17 cellular contexts compared by ENCODE assay signal in genomic region chr4:123339507-123340380, GRCh38. TPM values are rescaled to one million over a fixed set of nuclear protein-coding genes. Genes with fewer than 3 reads are reported as not detected.
DNase-seq lines count a peak whose midpoint lies in the region; ATAC-seq, FAIRE-seq and TF ChIP-seq lines count a peak whose summit lies in the region.
"Had no signal": no experiment of that assay in that cellular context is flagged by ENCODE, and none has a peak within 500 bp of the region (broad histone marks: within the 10 kb centered on the region; RNA-seq: fewer than 3 reads in every experiment).

No MANE protein-coding gene starts in this region.

- 78 to 91% (median 83%) methylated on average over 5 of the region's 5 CpGs for WGBS in heart left ventricle, 4 donors
- WGBS in suprapubic skin = 88% methylated on average over 5 of the region's 5 CpGs

- H3K36me3 ChIP-seq in heart left ventricle (no peaks in the 10 kb centered on the region), SJSA1 (no peaks in the 10 kb centered on the region), keratinocyte (ENCODE audit: control insufficient read depth in 2 of 2, extremely low read depth in 1 of 2, insufficient read depth in 2 of 2, low read length in 2 of 2) (no peaks in the 10 kb centered on the region), suprapubic skin (no peaks in the 10 kb centered on the region), H7 (replicated peaks; ENCODE audit: control insufficient read depth, insufficient read depth, low read length) (no peaks in the 10 kb centered on the region)

- FAIRE-seq in keratinocyte (lab: Jason Lieb, UNC) = no peak
- FAIRE-seq: A204.1 had no signal

- no peak overlapping the region for H2AFZ ChIP-seq in keratinocyte (ENCODE audit: control insufficient read depth, low read length)

- H3K27me3 ChIP-seq in heart left ventricle = no peaks in the 10 kb centered on the region
- no peaks in the 10 kb centered on the region for H3K27me3 ChIP-seq in SJSA1 (replicated peaks)
- H3K27me3 ChIP-seq in keratinocyte (ENCODE audit: control insufficient read depth, extremely low read depth, insufficient read depth, low read length) = no peaks in the 10 kb centered on the region
- no peaks in the 10 kb centered on the region for H3K27me3 ChIP-seq in suprapubic skin
- H3K27me3 ChIP-seq in H7 (ENCODE audit: control insufficient read depth, insufficient read depth, low read length) = no peaks in the 10 kb centered on the region; the same call in 1 of the 2 replicates

- peak overlapping the region; percentile 50 to 83 (median 77) for H3K27ac ChIP-seq in heart left ventricle
- H3K27ac ChIP-seq in SJSA1 = peak overlapping the region; percentile 61
- H3K27ac ChIP-seq in keratinocyte (ENCODE audit: control insufficient read depth, insufficient read depth, low read length) = peak overlapping the region; percentile 5
- H3K27ac ChIP-seq in suprapubic skin = peak overlapping the region; percentile 9

- H3K4me1 Mint-ChIP-seq in chondrocyte (ENCODE audit: low read depth) = peaks cover 13% of the 10 kb centered on the region

- H3K9me3 Mint-ChIP-seq in chondrocyte (ENCODE audit: low read depth) = peaks cover 6% of the 10 kb centered on the region
- H3K9me3 Mint-ChIP-seq: effector memory CD8-positive, alpha-beta T cell had no signal

- no peaks in the 10 kb centered on the region for H4K20me1 ChIP-seq in keratinocyte (ENCODE audit: control insufficient read depth, extremely low read depth, insufficient read depth, low read length)

- H3K27ac Mint-ChIP-seq in chondrocyte (ENCODE audit: unreplicated experiment) = no peak overlapping the region
- H3K27ac Mint-ChIP-seq: effector memory CD8-positive, alpha-beta T cell; T-helper 1 cell treated with Interleukin-12 subunit alpha and Interleukin-12 subunit beta and Interleukin-4 antibody, amounts not matched to agents 30 μg/mL and 1 μg/mL, for 36 hours had no signal

- ATAC-seq in heart left ventricle (peak in 1 of 4 donors; percentile 6), left cardiac atrium (no peak)
- ATAC-seq: activated CD4-positive, CD25-positive, alpha-beta regulatory T cell treated with anti-CD3 and anti-CD28 coated beads, Interleukin-2, amount 50 U/mL, for 24 hours; effector memory CD8-positive, alpha-beta T cell had no signal

- H3K36me3 Mint-ChIP-seq in chondrocyte (ENCODE audit: low read depth) = peaks cover 2% of the 10 kb centered on the region

- dilution Hi-C loops in keratinocyte (cut with MboI; ENCODE audit: extremely low pct_ligation_motif_present, low sequenced_read_pairs) = no loop called here

- no peak for TF ChIP-seq CTCF in heart left ventricle (IDR thresholded peaks at IDR 0.05)
- TF ChIP-seq CTCF in keratinocyte (optimal IDR thresholded peaks at IDR 0.05 in 1 of 3, IDR thresholded peaks at IDR 0.05 in 1 of 3, conservative IDR thresholded peaks at IDR 0.05 in 1 of 3; ENCODE audit: extremely low read depth in 1 of 3, insufficient read depth in 2 of 3, low read length in 3 of 3) = no peak
- no peak for TF ChIP-seq CTCF in suprapubic skin (IDR thresholded peaks at IDR 0.05)
- no peak for TF ChIP-seq CTCF in chondrocyte (IDR thresholded peaks at IDR 0.05)

- H3K9ac ChIP-seq in keratinocyte (ENCODE audit: control insufficient read depth, extremely low read depth, insufficient read depth, low read length) = no peak overlapping the region

- H3K4me1 ChIP-seq in heart left ventricle (peaks cover 0 to 39% (median 12%) of the 10 kb centered on the region in 12 donors), SJSA1 (replicated peaks) (peaks cover 15% of the 10 kb centered on the region), keratinocyte (ENCODE audit: control insufficient read depth, extremely low read depth, insufficient read depth, low read length) (peaks cover 11% of the 10 kb centered on the region), suprapubic skin (no peaks in the 10 kb centered on the region)

- intact Hi-C loops in heart left ventricle (cut with DNase I) = loop anchor here in 4 of 10 donors (5.0 to 10.0 kb wide), 5 partner anchors 58 to 95 kb away; partner anchors contain the start of gene SPRY1 (in 1 of the 4)
- intact Hi-C loops in left cardiac atrium (cut with DNase I) = loop anchor here in 1 of 2 donors (10.0 kb wide), 1 partner anchor 95 kb away; no protein-coding TSS in a partner anchor

- H3K9me1 ChIP-seq in keratinocyte (ENCODE audit: control insufficient read depth, extremely low read depth, insufficient read depth, low read length) = no peaks in the 10 kb centered on the region

- H3K9me3 ChIP-seq in heart left ventricle = peaks cover 0 to 8% (median 0%) of the 10 kb centered on the region in 12 donors
- no peaks in the 10 kb centered on the region for H3K9me3 ChIP-seq in SJSA1 (replicated peaks)
- H3K9me3 ChIP-seq in keratinocyte (ENCODE audit: control insufficient read depth, low read depth, low read length) = no peaks in the 10 kb centered on the region
- no peaks in the 10 kb centered on the region for H3K9me3 ChIP-seq in suprapubic skin

- H3K27me3 Mint-ChIP-seq in chondrocyte (ENCODE audit: low read depth) = no peaks in the 10 kb centered on the region

- no peak overlapping the region for H3K4me3 ChIP-seq in heart left ventricle
- H3K4me3 ChIP-seq in SJSA1 = no peak overlapping the region
- H3K4me3 ChIP-seq in keratinocyte (ENCODE audit: control insufficient read depth in 2 of 3, extremely low read depth in 1 of 3, insufficient read depth in 2 of 3, low read depth in 1 of 3, low read length in 3 of 3) = no peak overlapping the region
- no peak overlapping the region for H3K4me3 ChIP-seq in suprapubic skin
- H3K4me3 ChIP-seq in H7 (ENCODE audit: insufficient read depth, low read depth, low read length) = no peak overlapping the region

- H3K79me2 ChIP-seq in keratinocyte (ENCODE audit: control insufficient read depth, insufficient read depth, low read length) = no peaks in the 10 kb centered on the region

- H3K4me3 Mint-ChIP-seq in chondrocyte (ENCODE audit: unreplicated experiment) = no peak overlapping the region
- H3K4me3 Mint-ChIP-seq: effector memory CD8-positive, alpha-beta T cell; T-helper 1 cell treated with Interleukin-12 subunit alpha and Interleukin-12 subunit beta and Interleukin-4 antibody, amounts not matched to agents 30 μg/mL and 1 μg/mL, for 36 hours had no signal

- TF ChIP-seq EP300 in suprapubic skin (IDR thresholded peaks at IDR 0.05) = no peak

- peak in 1 of 5 donors; percentile 49 for DNase-seq in heart left ventricle
- no peak for DNase-seq in left cardiac atrium
- DNase-seq in SJSA1 (ENCODE audit: low read depth in 1 of 2, low spot score in 2 of 2) = no peak
- DNase-seq in keratinocyte (ENCODE audit: low read depth, low spot score) = no peak
- DNase-seq in suprapubic skin (ENCODE audit: low spot score in 2 of 2) = no peak
- no peak for DNase-seq in NCI-H1092 treated with DMSO at 0.1 percent for 48 hours (lab: John Stamatoyannopoulos, UW)
- no peak for DNase-seq in chondrocyte (ENCODE audit: low spot score)
- no peak for DNase-seq in H7
- DNase-seq: activated CD8-positive, alpha-beta memory T cell treated with anti-CD3 and anti-CD28 coated beads, Interleukin-2, amount 50 U/mL, for 48 hours; activated naive CD4-positive, alpha-beta T cell treated with Interleukin-2 at 50 U/mL for 16 hours; effector memory CD8-positive, alpha-beta T cell; GDM1; NCI-H510A; stimulated activated CD4-positive, alpha-beta T cell treated with anti-CD3 and anti-CD28 coated beads, Interleukin-4, amount 100 ng/mL, for 1 hour had no signal

- no peak overlapping the region for H3K4me2 ChIP-seq in keratinocyte (ENCODE audit: control insufficient read depth, extremely low read depth, insufficient read depth, low read depth, low read length)

- TF ChIP-seq POLR2A in heart left ventricle (IDR thresholded peaks at IDR 0.05) (no peak), suprapubic skin (IDR thresholded peaks at IDR 0.05) (no peak)

RNA-seq across cellular contexts. Expression of gene SPRY1, which starts 56.9 kb away (rescaled TPM):
- 100 to 1,000 TPM in 1 of 9 donors, 10 to 100 TPM in 8; 28.0 to 104 (median 39.1) TPM for total RNA-seq in heart left ventricle
- 10 to 100 TPM; 17.0 to 57.6 TPM for polyA plus RNA-seq in heart left ventricle
- 10 to 100 TPM; 59.6 to 89.9 TPM for total RNA-seq in left cardiac atrium
- total RNA-seq in SJSA1 (2014; rRNA removed; shearing (Covaris generic)) = 0.06 and 2.7 TPM in 2 replicates
- 1.7 to 3.6 TPM (median 3.4 TPM) in 3 replicates for polyA plus RNA-seq in keratinocyte
- 3.0 TPM for polyA plus RNA-seq in keratinocyte (2011; ENCODE audit: low read depth)
- polyA plus RNA-seq in keratinocyte (2011; cell fraction: cytosol; rRNA removed) = 1.3 and 2.2 TPM in 2 replicates
- 2.9 and 4.4 TPM in 2 replicates for polyA plus RNA-seq in keratinocyte (2011; cell fraction: nucleus; rRNA removed)
- polyA plus RNA-seq in keratinocyte (2012; ENCODE audit: low replicate concordance) = 3.4 and 4.1 TPM in 2 replicates
- polyA minus RNA-seq in keratinocyte = 1.7 to 4.4 TPM (median 4.3 TPM) in 3 replicates
- 3.5 TPM for polyA minus RNA-seq in keratinocyte (2011; cell fraction: cytosol; rRNA and poly(A)+ RNA removed)
- 1.6 and 3.1 TPM in 2 replicates for polyA minus RNA-seq in keratinocyte (2011; cell fraction: nucleus; rRNA and poly(A)+ RNA removed)
- 100 to 1,000 TPM; 113 to 381 (median 206) TPM for total RNA-seq in suprapubic skin
- total RNA-seq in chondrocyte = 28.4 to 61.4 TPM (median 54.2 TPM) in 3 replicates
- 42.2 and 56.8 TPM in 2 replicates for total RNA-seq in H7 (2014; rRNA removed; shearing (Covaris generic))

Comparison
In these comparisons a context has a peak if more than half of its experiments do, and no peak if none do; other contexts are left out.
1. H3K27ac ChIP-seq: peak in every context shown above with its lines; median percentile 77 in heart left ventricle; 61 in SJSA1; 9 in suprapubic skin; 5 in keratinocyte.